In the genomic region with DNA sequence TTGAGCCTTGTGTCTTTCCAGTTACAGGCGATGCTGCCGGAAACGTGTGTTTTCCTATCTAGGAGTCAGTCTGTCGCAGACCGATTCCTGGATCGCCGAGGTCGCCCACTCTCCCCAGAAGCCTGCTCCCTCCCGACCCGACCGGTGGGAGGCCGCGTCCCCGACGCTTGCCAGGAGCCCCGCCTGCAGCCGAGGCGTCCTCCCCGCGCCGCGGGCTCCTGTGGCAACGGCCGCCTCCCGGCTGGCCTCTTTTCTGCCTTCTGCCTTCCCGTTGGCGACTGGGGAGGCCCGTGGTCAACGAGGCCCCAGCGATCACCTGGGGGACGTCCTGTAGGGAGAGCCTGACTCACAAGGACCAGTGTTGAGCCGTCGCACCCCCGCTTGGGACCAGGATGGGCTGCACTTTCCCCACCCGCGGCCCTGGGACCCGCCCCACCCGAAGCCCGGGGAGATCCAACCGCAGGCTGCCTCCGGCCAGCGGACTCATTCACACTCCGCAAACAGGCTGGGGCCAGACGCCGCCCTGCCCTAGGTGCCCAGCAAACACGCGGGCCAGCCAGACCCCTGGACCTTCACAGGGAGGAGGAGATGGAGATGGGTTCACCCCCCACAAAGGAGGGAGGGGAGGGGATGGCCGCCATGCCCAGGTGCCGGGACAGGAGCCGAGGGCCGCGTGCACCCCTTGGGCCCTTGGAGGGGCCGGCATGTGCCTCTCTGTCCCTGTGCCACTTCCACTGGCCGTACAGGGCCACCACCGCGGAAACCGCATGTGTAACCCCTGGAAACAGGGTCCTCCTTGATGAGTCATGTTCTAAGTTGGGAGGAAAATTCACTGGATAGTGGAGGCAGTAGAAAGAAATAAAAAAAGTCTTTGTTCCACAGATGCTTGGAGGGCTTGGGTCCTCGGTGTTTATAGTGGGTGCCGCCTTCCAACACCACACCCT, we compare ENCODE assay signal across 8 cellular contexts. TPM values are rescaled to one million over a fixed set of nuclear protein-coding genes. Genes with fewer than 3 reads are reported as not detected.
DNase-seq lines count a peak whose midpoint lies in the region; TF ChIP-seq lines count a peak whose summit lies in the region.

No MANE protein-coding gene starts in this region.

- H3K9me3 ChIP-seq in SK-N-SH: no peaks in the 10 kb centered on the region
- no peaks in the 10 kb centered on the region for H3K9me3 ChIP-seq in effector memory CD4-positive, alpha-beta T cell (ENCODE audit: control insufficient read depth, low read length)
- no peaks in the 10 kb centered on the region for H3K9me3 ChIP-seq in tibial nerve

- peak overlapping the region; percentile 28; the same call in 1 of the 2 replicates for H3K9ac ChIP-seq in SK-N-SH

- TF ChIP-seq RAD21 in SK-N-SH (IDR thresholded peaks at IDR 0.05; ENCODE audit: low read length): no peak

- H4K20me1 ChIP-seq in SK-N-SH (ENCODE audit: insufficient read depth): no peaks in the 10 kb centered on the region

- POLR2A ChIA-PET in SK-N-SH (lab: Yijun Ruan, JAX): interaction anchor here (0.6 to 1.8 kb wide), 6 partner anchors 98 to 635 kb away, joined by 3 to 10 read pairs (median 4); partner anchors contain the start of gene COL6A2

- H3K4me1 ChIP-seq in SK-N-SH (ENCODE audit: control insufficient read depth in 1 of 2, insufficient read depth in 2 of 2, low read depth in 1 of 2, low read length in 1 of 2) (peaks cover 23 to 71% of the 10 kb centered on the region in 2 experiments; a peak in 3 of 4 replicates), tibial nerve (peaks cover 0 to 75% (median 55%) of the 10 kb centered on the region in 4 donors)
- H3K4me1 ChIP-seq in effector memory CD4-positive, alpha-beta T cell (ENCODE audit: control insufficient read depth, insufficient read depth, low read length, poor library complexity, severe bottlenecking): peaks cover 34% of the 10 kb centered on the region

- CTCF ChIA-PET in SK-N-SH (lab: Yijun Ruan, JAX): interaction anchor here (0.8 to 3.5 kb wide), 15 partner anchors 8 to 418 kb away, joined by 3 to 15 read pairs (median 4); partner anchors contain the start of genes COL6A1 and COL6A2

- no peaks in the 10 kb centered on the region for H3K9me2 ChIP-seq in SK-N-SH

- peak overlapping the region; percentile 69; the same call in 1 of the 2 replicates for H3K4me2 ChIP-seq in SK-N-SH

- no peaks in the 10 kb centered on the region for H3K27me3 ChIP-seq in SK-N-SH (ENCODE audit: insufficient read depth)
- peaks cover 36% of the 10 kb centered on the region for H3K27me3 ChIP-seq in effector memory CD4-positive, alpha-beta T cell (replicated peaks; ENCODE audit: control insufficient read depth, insufficient read depth, low read length, poor library complexity, severe bottlenecking)
- H3K27me3 ChIP-seq in tibial nerve: no peaks in the 10 kb centered on the region

- TF ChIP-seq EP300 in SK-N-SH (IDR thresholded peaks at IDR 0.05; ENCODE audit: borderline replicate concordance in 1 of 2, low read depth in 1 of 2, low read length in 1 of 2) (no peak), tibial nerve (IDR thresholded peaks at IDR 0.05) (peak in 1 of 2 donors; percentile 72)

- H3K27ac ChIP-seq in SK-N-SH (ENCODE audit: low read depth in 2 of 2, low read length in 1 of 2): peak overlapping the region; percentile 32 to 98; a peak in 3 of 4 replicates
- no peak overlapping the region for H3K27ac ChIP-seq in effector memory CD4-positive, alpha-beta T cell (ENCODE audit: insufficient read depth, low read length, poor library complexity, severe bottlenecking)
- peak overlapping the region; percentile 88 to 98 (median 92) for H3K27ac ChIP-seq in tibial nerve

- peak overlapping the region; percentile 38 for H3K4me3 ChIP-seq in GM12875 (ENCODE audit: low read depth, low read length)
- peak overlapping the region in 1 of 2 experiments; percentile 41; a peak in 2 of 4 replicates for H3K4me3 ChIP-seq in SK-N-SH (ENCODE audit: low read depth in 2 of 2, low read length in 1 of 2)
- peak overlapping the region; percentile 58 for H3K4me3 ChIP-seq in effector memory CD4-positive, alpha-beta T cell (ENCODE audit: insufficient read depth, low read depth, low read length, poor library complexity, severe bottlenecking)
- H3K4me3 ChIP-seq in tibial nerve: peak overlapping the region; percentile 38 to 56 (median 53)

- peak; percentile 89 for DNase-seq in A172 (ENCODE audit: low spot score)
- peak; percentile 75 for DNase-seq in SK-N-SH
- no peak for DNase-seq in effector memory CD4-positive, alpha-beta T cell
- peak; percentile 39 to 67 for DNase-seq in lung microvascular endothelial cell (ENCODE audit: low read depth in 2 of 2)
- no peak for DNase-seq in tibial nerve (ENCODE audit: low spot score in 2 of 2)
- no peak for DNase-seq in NCI-H2107 (lab: John Stamatoyannopoulos, UW)
- no peak for DNase-seq in NK-92 (lab: John Stamatoyannopoulos, UW; ENCODE audit: unreplicated experiment)

- H3K36me3 ChIP-seq in SK-N-SH (replicated peaks in 1 of 2; ENCODE audit: control insufficient read depth in 1 of 2, insufficient read depth in 2 of 2, low read length in 1 of 2) (no peaks in the 10 kb centered on the region), tibial nerve (no peaks in the 10 kb centered on the region)
- H3K36me3 ChIP-seq in effector memory CD4-positive, alpha-beta T cell (ENCODE audit: control insufficient read depth, insufficient read depth, low read length): no peaks in the 10 kb centered on the region

- H2AFZ ChIP-seq in SK-N-SH (ENCODE audit: low read depth): peak overlapping the region; percentile 82; the same call in 1 of the 2 replicates

- no peak for TF ChIP-seq CTCF in GM12875 (IDR thresholded peaks at IDR 0.05; ENCODE audit: borderline replicate concordance, insufficient read depth, low read depth, low read length)
- no peak for TF ChIP-seq CTCF in SK-N-SH (IDR thresholded peaks at IDR 0.05)
- TF ChIP-seq CTCF in tibial nerve (IDR thresholded peaks at IDR 0.05): no peak

- H3K79me2 ChIP-seq in SK-N-SH (ENCODE audit: insufficient read depth): no peaks in the 10 kb centered on the region

- WGBS in SK-N-SH (ENCODE audit: low lambda C conversion rate): 77% methylated on average over 30 of the region's 59 CpGs
- 1 to 2% methylated on average over 19 to 49 of the region's 59 CpGs for WGBS in tibial nerve, 2 donors

- TF ChIP-seq POLR2A in tibial nerve (IDR thresholded peaks at IDR 0.05): peak in 1 of 2 donors; percentile 20

- peaks cover 8% of the 10 kb centered on the region for H3F3A ChIP-seq in SK-N-SH (replicated peaks; ENCODE audit: insufficient read depth)

TF ChIP-seq in SK-N-SH, 30 proteins besides CTCF, POLR2A, EP300 and RAD21:
- TF ChIP-seq MEF2A (IDR thresholded peaks at IDR 0.05; ENCODE audit: borderline replicate concordance, low read depth): peak; percentile 76; the same call in 1 of the 2 replicates
- TF ChIP-seq FOSL2 (IDR thresholded peaks at IDR 0.05; ENCODE audit: borderline replicate concordance, low read depth): peak; percentile 40; the same call in 1 of the 2 replicates
- TF ChIP-seq RCOR1 (IDR thresholded peaks at IDR 0.05; ENCODE audit: low read length): no peak

RNA-seq across cellular contexts. Expression of gene COL6A1, which starts 7.2 kb away (rescaled TPM):
- total RNA-seq in A172 (2014; rRNA removed; shearing (Covaris generic)): 329 and 393 TPM in 2 replicates
- polyA plus RNA-seq in SK-N-SH (2012; rRNA removed): 37.3 and 107 TPM in 2 replicates
- 34.3 and 65.0 TPM in 2 replicates for polyA plus RNA-seq in SK-N-SH (2012; cell fraction: cytosol; rRNA removed)
- polyA plus RNA-seq in SK-N-SH (2012; cell fraction: nucleus; rRNA removed): 241 and 268 TPM in 2 replicates
- total RNA-seq in lung microvascular endothelial cell (4.0 and 6.5 TPM in 2 replicates), tibial nerve (100 to 1,000 TPM; 356 to 669 (median 427) TPM)

Comparison
In these comparisons a context has a peak if more than half of its experiments do, and no peak if none do; other contexts are left out.
1. DNase-seq: peak in A172 (single experiment), SK-N-SH (single experiment) and lung microvascular endothelial cell (2 of 2); none in effector memory CD4-positive, alpha-beta T cell (0 of 3), tibial nerve (0 of 2), NCI-H2107 (single experiment) and NK-92 (single experiment).
2. RNA of gene COL6A1, which starts 7.2 kb away (total RNA-seq): 356 to 669 TPM in tibial nerve and 329 to 393 TPM in A172; 4.0 to 6.5 TPM in lung microvascular endothelial cell; every median in the first group is over 10 times any median in the second.